15 cellular contexts compared by ENCODE assay signal in genomic region chr6:42443312-42444075, GRCh38. TPM values are rescaled to one million over a fixed set of nuclear protein-coding genes. Genes with fewer than 3 reads are reported as not detected.
DNase-seq lines count a peak whose midpoint lies in the region; ATAC-seq and TF ChIP-seq lines count a peak whose summit lies in the region.
"Had no signal": no experiment of that assay in that cellular context is flagged by ENCODE, and none has a peak within 500 bp of the region (broad histone marks: within the 10 kb centered on the region; RNA-seq: fewer than 3 reads in every experiment).

No MANE protein-coding gene starts in this region.

- TF ChIP-seq CTCF in fibroblast of the aortic adventitia (IDR thresholded peaks at IDR 0.05; ENCODE audit: insufficient read depth, low read length), result no peak
- no peak for TF ChIP-seq CTCF in sigmoid colon (IDR thresholded peaks at IDR 0.05)

- TF ChIP-seq POLR2A in sigmoid colon (IDR thresholded peaks at IDR 0.05), result no peak

- H3K9me3 Mint-ChIP-seq in activated CD8-positive, alpha-beta memory T cell treated with anti-CD3 and anti-CD28 coated beads, Interleukin-2, amount 10 ng/mL, durations not matched to agents 7 days and 5 days (ENCODE audit: low read depth), result no peaks in the 10 kb centered on the region
- H3K9me3 Mint-ChIP-seq in T-cell, result no peaks in the 10 kb centered on the region

- H3K9me3 ChIP-seq in sigmoid colon, result no peaks in the 10 kb centered on the region
- H3K9me3 ChIP-seq: A549, upper lobe of left lung had no signal

- WGBS in sigmoid colon, 2 donors, result 71 to 79% methylated on average over 11 of the region's 11 CpGs

- H3K27ac ChIP-seq in sigmoid colon, result peak overlapping the region; percentile 67 to 87 (median 76)
- H3K27ac ChIP-seq: A549, upper lobe of left lung had no signal

- peak overlapping the region; percentile 47 for H3K27ac Mint-ChIP-seq in activated CD8-positive, alpha-beta memory T cell treated with anti-CD3 and anti-CD28 coated beads, Interleukin-2, amount 10 ng/mL, durations not matched to agents 7 days and 5 days
- H3K27ac Mint-ChIP-seq in T-cell, result peak overlapping the region; percentile 55 to 90

- no peak for ATAC-seq in activated CD8-positive, alpha-beta memory T cell treated with anti-CD3 and anti-CD28 coated beads, Interleukin-2, amount 10 ng/mL, durations not matched to agents 7 days and 5 days
- peak in 2 of 4 experiments; percentile 25 to 55 for ATAC-seq in T-cell (replicated peaks in 1 of 4)
- ATAC-seq: A549, esophagus mucosa had no signal

- H3K4me1 Mint-ChIP-seq in activated CD8-positive, alpha-beta memory T cell treated with anti-CD3 and anti-CD28 coated beads, Interleukin-2, amount 10 ng/mL, durations not matched to agents 7 days and 5 days, result peaks cover 68% of the 10 kb centered on the region
- peaks cover 86 to 95% (median 94%) of the 10 kb centered on the region in 3 donors for H3K4me1 Mint-ChIP-seq in T-cell

- no peaks in the 10 kb centered on the region for H3K27me3 ChIP-seq in sigmoid colon
- H3K27me3 ChIP-seq: upper lobe of left lung had no signal

- POLR2A ChIA-PET in T-cell (lab: Charles Lee), result interaction anchor here in 1 of 2 donors (0.6 kb wide), 1 partner anchor 21 kb away, joined by 10 read pairs; no protein-coding TSS in a partner anchor

- no peaks in the 10 kb centered on the region for H3K36me3 ChIP-seq in sigmoid colon
- H3K36me3 ChIP-seq: upper lobe of left lung had no signal

- no peak for TF ChIP-seq EP300 in sigmoid colon (IDR thresholded peaks at IDR 0.05)

- intact Hi-C loops in sigmoid colon (cut with DNase I), result loop anchor here (1.0 kb wide), 1 partner anchor 8 kb away; the partner anchor contains the start of gene TRERF1

- CTCF ChIA-PET in activated CD8-positive, alpha-beta memory T cell treated with anti-CD3 and anti-CD28 coated beads, Interleukin-2, amount 10 ng/mL, durations not matched to agents 7 days and 5 days (lab: Charles Lee), result interaction anchor here (1.0 to 3.2 kb wide), 4 partner anchors 77 to 104 kb away, joined by 3 to 16 read pairs (median 4); no protein-coding TSS in a partner anchor
- CTCF ChIA-PET in T-cell (lab: Charles Lee), result interaction anchor here in 1 of 2 donors (0.5 to 1.2 kb wide), 2 partner anchors 104 to 128 kb away, joined by 3 to 5 read pairs; no protein-coding TSS in a partner anchor

- H3K4me3 ChIP-seq in fibroblast of the aortic adventitia (ENCODE audit: low read depth, low read length) (peak overlapping the region; percentile 4), sigmoid colon (peak overlapping the region in 2 of 4 donors; percentile 15 to 18)
- H3K4me3 ChIP-seq: A549, upper lobe of left lung had no signal

- no peaks in the 10 kb centered on the region for H3K27me3 Mint-ChIP-seq in activated CD8-positive, alpha-beta memory T cell treated with anti-CD3 and anti-CD28 coated beads, Interleukin-2, amount 10 ng/mL, durations not matched to agents 7 days and 5 days
- no peaks in the 10 kb centered on the region for H3K27me3 Mint-ChIP-seq in T-cell

- peaks cover 44% of the 10 kb centered on the region for H3K36me3 Mint-ChIP-seq in activated CD8-positive, alpha-beta memory T cell treated with anti-CD3 and anti-CD28 coated beads, Interleukin-2, amount 10 ng/mL, durations not matched to agents 7 days and 5 days
- peaks cover 22% of the 10 kb centered on the region for H3K36me3 Mint-ChIP-seq in T-cell

- peaks cover 0 to 57% (median 51%) of the 10 kb centered on the region in 4 donors for H3K4me1 ChIP-seq in sigmoid colon

- H3K4me3 Mint-ChIP-seq in activated CD8-positive, alpha-beta memory T cell treated with anti-CD3 and anti-CD28 coated beads, Interleukin-2, amount 10 ng/mL, durations not matched to agents 7 days and 5 days, result peak overlapping the region; percentile 35
- H3K4me3 Mint-ChIP-seq in T-cell, result peak overlapping the region; percentile 41 to 62 (median 55)

- no peak for DNase-seq in activated CD8-positive, alpha-beta memory T cell treated with anti-CD3 and anti-CD28 coated beads, Interleukin-2, amount 10 ng/mL, durations not matched to agents 7 days and 5 days
- no peak for DNase-seq in activated CD8-positive, alpha-beta memory T cell treated with anti-CD3 and anti-CD28 coated beads, Interleukin-2, amount 50 U/mL, for 48 hours
- DNase-seq in T-cell (no peak), fibroblast of the aortic adventitia (ENCODE audit: low read depth) (peak; percentile 26), sigmoid colon (no peak), GM19240 (ENCODE audit: insufficient read length, low spot score) (no peak), germinal center (ENCODE audit: low spot score) (no peak)
- DNase-seq in stimulated activated CD4-positive, alpha-beta T cell treated with anti-CD3 and anti-CD28 coated beads, Interleukin-12 subunit alpha, Interleukin-12 subunit beta, amount 100 ng/mL, for 4 hours, result no peak
- DNase-seq: central memory CD4-positive, alpha-beta T cell; DMS79; NCI-H1048; NCI-H524; upper lobe of left lung had no signal

RNA-seq across cellular contexts. Expression of gene TRERF1, which starts 8.2 kb away (rescaled TPM):
- 10 to 100 TPM; 16.2 to 36.0 TPM for total RNA-seq in activated CD8-positive, alpha-beta memory T cell treated with anti-CD3 and anti-CD28 coated beads, Interleukin-2, amount 10 ng/mL, durations not matched to agents 7 days and 5 days
- total RNA-seq in T-cell, result 10 to 100 TPM; 20.5 to 52.2 (median 25.6) TPM
- total RNA-seq in fibroblast of the aortic adventitia (ENCODE audit: low replicate concordance), result 4.8 and 12.0 TPM in 2 replicates
- total RNA-seq in sigmoid colon, result 10 to 100 TPM in 1 of 4 donors, 1 to 10 TPM in 3; 4.6 to 10.5 (median 5.9) TPM
- 1 to 10 TPM in 2 of 3 donors, under 1 TPM in 1; 0.46 to 4.0 (median 1.2) TPM for polyA plus RNA-seq in sigmoid colon
